In genomic region chr5:123720955-123721354, GRCh38 we compare ENCODE assay signal across 29 cellular contexts.
A peak's percentile ranks its signal among the peaks of the same experiment; 100 is the strongest.
DNase-seq lines count a peak whose midpoint lies in the region; ATAC-seq, FAIRE-seq and TF ChIP-seq lines count a peak whose summit lies in the region.
"Had no signal": no experiment of that assay in that cellular context is flagged by ENCODE, and none has a peak within 500 bp of the region (broad histone marks: within the 10 kb centered on the region; RNA-seq: fewer than 3 reads in every experiment).

No MANE protein-coding gene starts in this region.

- FAIRE-seq in A549 (lab: Jason Lieb, UNC): no peak
- no peak for FAIRE-seq in astrocyte (lab: Jason Lieb, UNC)
- FAIRE-seq: TTC549 had no signal

- POLR2A ChIA-PET in A549 (lab: Yijun Ruan, JAX): no interaction called here
- POLR2A ChIA-PET in A673 (lab: Charles Lee; ENCODE audit: low non-redundant PET): no interaction called here

- no peak for ATAC-seq in A549
- no peak for ATAC-seq in GM18861 (IDR thresholded peaks at IDR 0.05; ENCODE audit: unreplicated experiment)
- no peak for ATAC-seq in HG02798 (IDR thresholded peaks at IDR 0.05; ENCODE audit: poor library complexity, unreplicated experiment)
- ATAC-seq: esophagus mucosa, gastrocnemius medialis, natural killer cell, Panc1 had no signal

- BruUV-seq in A673 (replicated peaks; lab: Mats Ljungman, UMichigan): no TSS peak

- CTCF ChIA-PET in A549 (lab: Yijun Ruan, JAX) (interaction anchor here (1.3 kb wide), 1 partner anchor 50 kb away, joined by 5 read pairs; no protein-coding TSS in a partner anchor), A673 (lab: Charles Lee) (no interaction called here)

- DNase-seq in A549 (ENCODE audit: low read depth in 1 of 2, low spot score in 1 of 2) (no peak), NCI-H226 (peak; percentile 69), astrocyte (ENCODE audit: low read depth) (peak; percentile 37), iris pigment epithelial cell (ENCODE audit: low read depth) (peak; percentile 64), A673 (ENCODE audit: low spot score) (no peak), C1 segment of cervical spinal cord (lab: John Stamatoyannopoulos, UW) (no peak)
- DNase-seq: ACHN; activated CD4-positive, alpha-beta memory T cell treated with anti-CD3 and anti-CD28 coated beads, Interleukin-2, amount 10 ng/mL, durations not matched to agents 7 days and 5 days; activated CD4-positive, alpha-beta T cell treated with anti-CD3 and anti-CD28 coated beads for 1 hour; activated CD8-positive, alpha-beta memory T cell treated with anti-CD3 and anti-CD28 coated beads, Interleukin-2, amount 50 U/mL, for 48 hours; activated naive CD4-positive, alpha-beta T cell treated with anti-CD3 and anti-CD28 coated beads, Interleukin-2, amount 50 U/mL, for 16 hours; cortex of kidney; DMS153; gastrocnemius medialis; natural killer cell; NCI-H1694; NCI-H524; NK-92 treated with Interleukin-12 subunit alpha and Interleukin-12 subunit beta, amount 100 ng/mL, for 24 hours; ovary; spleen had no signal

- TF ChIP-seq POLR2A in A549 (IDR thresholded peaks at IDR 0.05; ENCODE audit: low read length): no peak

- 0 out of 3 replicates have a peak, but pooled peaks cover 2% of the 10 kb centered on the region for H3K9me3 ChIP-seq in A549
- no peaks in the 10 kb centered on the region for H3K9me3 ChIP-seq in astrocyte (ENCODE audit: insufficient read depth, low read depth, low read length)
- no peaks in the 10 kb centered on the region for H3K9me3 ChIP-seq in A673 (ENCODE audit: low read depth, low read length, poor library complexity, severe bottlenecking)
- H3K9me3 ChIP-seq: gastrocnemius medialis, ovary, SJSA1 had no signal

- no peaks in the 10 kb centered on the region for H3K4me1 ChIP-seq in A549
- H3K4me1 ChIP-seq in astrocyte (ENCODE audit: insufficient read depth, low read length): no peaks in the 10 kb centered on the region
- no peaks in the 10 kb centered on the region for H3K4me1 ChIP-seq in A673 (ENCODE audit: insufficient read depth, low read length, poor library complexity, severe bottlenecking)
- H3K4me1 ChIP-seq: gastrocnemius medialis, spleen, tibial nerve had no signal

- H3K4me3 Mint-ChIP-seq in astrocyte (ENCODE audit: unreplicated experiment): no peak overlapping the region
- H3K4me3 Mint-ChIP-seq: activated CD4-positive, alpha-beta memory T cell treated with anti-CD3 and anti-CD28 coated beads, Interleukin-2, amount 10 ng/mL, durations not matched to agents 7 days and 5 days; T-helper 1 cell treated with Interleukin-12 subunit alpha and Interleukin-12 subunit beta and Interleukin-4 antibody, amounts not matched to agents 30 μg/mL and 1 μg/mL, for 36 hours had no signal

- H3K27me3 Mint-ChIP-seq in astrocyte (ENCODE audit: low read depth, unreplicated experiment): no peaks in the 10 kb centered on the region
- H3K27me3 Mint-ChIP-seq: activated CD4-positive, alpha-beta memory T cell treated with anti-CD3 and anti-CD28 coated beads, Interleukin-2, amount 10 ng/mL, durations not matched to agents 7 days and 5 days had no signal

- peaks cover 7% of the 10 kb centered on the region for H3K9me3 Mint-ChIP-seq in astrocyte (ENCODE audit: unreplicated experiment)
- H3K9me3 Mint-ChIP-seq: activated CD4-positive, alpha-beta memory T cell treated with anti-CD3 and anti-CD28 coated beads, Interleukin-2, amount 10 ng/mL, durations not matched to agents 7 days and 5 days; T-helper 1 cell treated with Interleukin-12 subunit alpha and Interleukin-12 subunit beta and Interleukin-4 antibody, amounts not matched to agents 30 μg/mL and 1 μg/mL, for 36 hours had no signal

- H3K4me3 ChIP-seq in A549 (no peak overlapping the region), astrocyte (ENCODE audit: insufficient read depth, low read depth, low read length) (no peak overlapping the region), A673 (ENCODE audit: low read depth, low read length, poor library complexity, severe bottlenecking) (no peak overlapping the region)
- H3K4me3 ChIP-seq: gastrocnemius medialis, hepatocyte, ovary, SJSA1, spleen, tibial nerve had no signal

- no peak for TF ChIP-seq RAD21 in A549 (conservative IDR thresholded peaks at IDR 0.05 in 1 of 2, IDR thresholded peaks at IDR 0.05 in 1 of 2)

- H4K20me1 ChIP-seq in astrocyte (ENCODE audit: insufficient read depth, low read length): no peaks in the 10 kb centered on the region

- no peaks in the 10 kb centered on the region for H3K79me2 ChIP-seq in astrocyte (ENCODE audit: insufficient read depth, low read length)
- H3K79me2 ChIP-seq: hepatocyte had no signal

- H3K36me3 ChIP-seq in astrocyte (ENCODE audit: insufficient read depth, low read length): no peaks in the 10 kb centered on the region
- H3K36me3 ChIP-seq in A673 (ENCODE audit: insufficient read depth, low read length, poor library complexity, severe bottlenecking): no peaks in the 10 kb centered on the region
- H3K36me3 ChIP-seq: gastrocnemius medialis, ovary, SJSA1, spleen, tibial nerve had no signal

- H3K27ac ChIP-seq in A549 (no peak overlapping the region), astrocyte (ENCODE audit: low read depth, low read length) (no peak overlapping the region), A673 (ENCODE audit: low read depth, low read length, poor library complexity, severe bottlenecking) (no peak overlapping the region)
- H3K27ac ChIP-seq: gastrocnemius medialis, hepatocyte, ovary, SJSA1, spleen, tibial nerve had no signal

- intact Hi-C loops in A673 (cut with micrococcal nuclease; ENCODE audit: unreplicated experiment): no loop called here

- H3K4me2 ChIP-seq in A549: no peak overlapping the region
- H3K4me2 ChIP-seq in astrocyte (ENCODE audit: low read length): no peak overlapping the region
- H3K4me2 ChIP-seq: hepatocyte had no signal

- TF ChIP-seq CTCF in A549 (IDR thresholded peaks at IDR 0.05) (no peak), astrocyte (IDR thresholded peaks at IDR 0.05; ENCODE audit: insufficient read depth, low read depth, low read length) (no peak), A673 (conservative IDR thresholded peaks at IDR 0.05; ENCODE audit: low read depth, low read length) (no peak)

- no peak for TF ChIP-seq EP300 in A549 (IDR thresholded peaks at IDR 0.05)

- H3K9ac ChIP-seq in astrocyte (ENCODE audit: low read length): no peak overlapping the region

- H3K36me3 Mint-ChIP-seq in astrocyte (ENCODE audit: low read depth, unreplicated experiment): peaks cover 3% of the 10 kb centered on the region
- H3K36me3 Mint-ChIP-seq: natural killer cell had no signal

- H3K27ac Mint-ChIP-seq in astrocyte (ENCODE audit: unreplicated experiment): peak overlapping the region; percentile 65
- H3K27ac Mint-ChIP-seq: activated CD4-positive, alpha-beta memory T cell treated with anti-CD3 and anti-CD28 coated beads, Interleukin-2, amount 10 ng/mL, durations not matched to agents 7 days and 5 days; natural killer cell; T-helper 1 cell treated with Interleukin-12 subunit alpha and Interleukin-12 subunit beta and Interleukin-4 antibody, amounts not matched to agents 30 μg/mL and 1 μg/mL, for 36 hours had no signal

- H3K27me3 ChIP-seq in astrocyte (ENCODE audit: insufficient read depth, low read length) (no peaks in the 10 kb centered on the region), A673 (replicated peaks; ENCODE audit: insufficient read depth, low read depth, low read length, poor library complexity) (no peaks in the 10 kb centered on the region)
- H3K27me3 ChIP-seq: gastrocnemius medialis, hepatocyte, ovary, SJSA1, spleen, tibial nerve had no signal

- H2AFZ ChIP-seq in astrocyte (ENCODE audit: low read depth, low read length): no peak overlapping the region
- H2AFZ ChIP-seq: hepatocyte had no signal

- 51% methylated on average over 5 of the region's 5 CpGs for WGBS in A549 (ENCODE audit: missing lambda C conversion rate)

- peaks cover 38% of the 10 kb centered on the region for H3K4me1 Mint-ChIP-seq in astrocyte (ENCODE audit: low read depth, unreplicated experiment)
- H3K4me1 Mint-ChIP-seq: activated CD4-positive, alpha-beta memory T cell treated with anti-CD3 and anti-CD28 coated beads, Interleukin-2, amount 10 ng/mL, durations not matched to agents 7 days and 5 days; natural killer cell had no signal

TF ChIP-seq in A549, 52 proteins besides CTCF, POLR2A, EP300 and RAD21:
- TF ChIP-seq MAFK (IDR thresholded peaks at IDR 0.05; ENCODE audit: partially characterized antibody): peak; percentile 87
- TF ChIP-seq HDAC2 (IDR thresholded peaks at IDR 0.05): no peak
TF ChIP-seq in A549: peak in this region for 1.

Comparison
In these comparisons a context has a peak if more than half of its experiments do, and no peak if none do; other contexts are left out.
1. DNase-seq: peak in NCI-H226 (single experiment), astrocyte (single experiment) and iris pigment epithelial cell (single experiment); none in A549 (0 of 2), A673 (single experiment) and C1 segment of cervical spinal cord (0 of 14).